In the genomic region with DNA sequence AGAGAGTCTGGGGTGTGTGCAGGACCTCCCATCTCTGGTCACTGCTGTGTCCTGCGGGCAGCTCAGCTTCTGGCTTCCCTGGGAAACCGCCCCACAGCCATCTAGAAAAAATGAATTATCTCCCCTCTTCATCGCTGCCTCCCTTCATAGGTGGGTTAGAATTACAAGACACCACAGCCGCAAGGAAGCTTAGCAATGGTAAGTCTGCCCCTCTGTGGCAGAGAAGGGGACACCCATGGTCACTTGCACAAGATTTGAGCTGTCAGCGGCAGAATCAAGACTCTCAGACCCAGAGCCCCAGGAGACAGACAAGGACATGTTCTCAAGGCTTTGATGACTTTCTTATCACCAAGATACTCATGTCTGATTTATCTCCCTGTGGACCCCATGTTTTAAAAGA, we compare ENCODE assay signal across 24 cellular contexts.
DNase-seq lines count a peak whose midpoint lies in the region; ATAC-seq, FAIRE-seq and TF ChIP-seq lines count a peak whose summit lies in the region.
"Had no signal": no experiment of that assay in that cellular context is flagged by ENCODE, and none has a peak within 500 bp of the region (broad histone marks: within the 10 kb centered on the region; RNA-seq: fewer than 3 reads in every experiment).

No MANE protein-coding gene starts in this region.

- H3K27me3 ChIP-seq in HepG2 (ENCODE audit: control insufficient read depth in 1 of 2, insufficient read depth in 2 of 2, low read length in 2 of 2) = peaks cover 2 to 43% of the 10 kb centered on the region in 2 experiments; a peak in 4 of 5 replicates
- no peaks in the 10 kb centered on the region for H3K27me3 ChIP-seq in right lobe of liver
- peaks cover 32% of the 10 kb centered on the region for H3K27me3 ChIP-seq in foreskin keratinocyte
- peaks cover 0 to 63% (median 17%) of the 10 kb centered on the region in 3 donors for H3K27me3 ChIP-seq in stomach
- H3K27me3 ChIP-seq in PC-9 (ENCODE audit: insufficient read depth, low read depth) = no peaks in the 10 kb centered on the region
- H3K27me3 ChIP-seq: ovary, vagina had no signal

- CTCF ChIA-PET in HepG2 (lab: Yijun Ruan, JAX; ENCODE audit: low intra/inter-chr PET ratio, low total read pairs) = no interaction called here
- CTCF ChIA-PET in PC-9 (lab: Charles Lee) = no interaction called here

- in situ Hi-C loops in HepG2 (cut with HindIII; ENCODE audit: extremely low pct_ligation_motif_present, low pct_unique_long_range_greater_than_20kb) = no loop called here

- H2AFZ ChIP-seq in HepG2 (ENCODE audit: low read length) = no peak overlapping the region
- H2AFZ ChIP-seq in PC-9 = no peak overlapping the region

- H3K27ac ChIP-seq in HepG2 (ENCODE audit: extremely low read length, insufficient read depth, low read length) (no peak overlapping the region), right lobe of liver (no peak overlapping the region), foreskin keratinocyte (no peak overlapping the region), stomach (no peak overlapping the region), PC-9 (no peak overlapping the region)
- H3K27ac ChIP-seq: ovary, vagina, VCaP had no signal

- DNase-seq in HepG2 (ENCODE audit: low spot score) = no peak
- DNase-seq in right lobe of liver = no peak
- DNase-seq in NB4 (ENCODE audit: low read depth) = peak; percentile 58
- DNase-seq in foreskin keratinocyte = no peak
- no peak for DNase-seq in stomach
- no peak for DNase-seq in PC-9
- DNase-seq in middle frontal gyrus (ENCODE audit: extremely low spot score, low spot score) = no peak
- DNase-seq in GDM1 (lab: John Stamatoyannopoulos, UW) = no peak
- DNase-seq: activated CD4-positive, alpha-beta memory T cell treated with anti-CD3 and anti-CD28 coated beads for 36 hours; activated naive CD4-positive, alpha-beta T cell treated with anti-CD3 and anti-CD28 coated beads, Interleukin-2, amount 50 U/mL, for 16 hours; activated T-cell treated with anti-CD3 and anti-CD28 coated beads, Interleukin-2, amount 50 U/mL, for 1 hour; aorta; DMS153; HFFc6; kidney glomerular epithelial cell; naive B cell; NCI-H146; NCI-H774; ovary; right cardiac atrium; SIG-M5 had no signal

- no peak for TF ChIP-seq POLR2A in HepG2 (IDR thresholded peaks at IDR 0.05; ENCODE audit: insufficient read depth in 1 of 2, low read depth in 2 of 2, low read length in 2 of 2)
- no peak for TF ChIP-seq POLR2A in right lobe of liver (IDR thresholded peaks at IDR 0.05)
- TF ChIP-seq POLR2A in NB4 (IDR thresholded peaks at IDR 0.05; ENCODE audit: extremely low read depth, insufficient read length) = no peak
- no peak for TF ChIP-seq POLR2A in stomach (IDR thresholded peaks at IDR 0.05)

- H3K9me2 ChIP-seq in PC-9 (ENCODE audit: insufficient read depth) = no peaks in the 10 kb centered on the region

- peak; percentile 59 for ATAC-seq in HepG2
- ATAC-seq in right lobe of liver = no peak
- no peak for ATAC-seq in foreskin keratinocyte
- ATAC-seq: right cardiac atrium had no signal

- H4K20me1 ChIP-seq in HepG2 (ENCODE audit: insufficient read depth, low read length) = no peaks in the 10 kb centered on the region
- H4K20me1 ChIP-seq in PC-9 (ENCODE audit: insufficient read depth) = no peaks in the 10 kb centered on the region

- H3K9me3 ChIP-seq in HepG2 (ENCODE audit: low read length) (no peaks in the 10 kb centered on the region), right lobe of liver (no peaks in the 10 kb centered on the region), stomach (no peaks in the 10 kb centered on the region), PC-9 (ENCODE audit: insufficient read depth, low read depth) (no peaks in the 10 kb centered on the region)
- H3K9me3 ChIP-seq: ovary, vagina had no signal

- POLR2A ChIA-PET in HepG2 (lab: Yijun Ruan, JAX) (no interaction called here), PC-9 (lab: Charles Lee; ENCODE audit: unreplicated experiment) (no interaction called here)

- TF ChIP-seq EP300 in HepG2 (IDR thresholded peaks at IDR 0.05; ENCODE audit: low read depth in 2 of 2, low read length in 2 of 2) = no peak
- no peak for TF ChIP-seq EP300 in HepG2 (CRISPR knock-in tag; IDR thresholded peaks at IDR 0.05; ENCODE audit: borderline replicate concordance)
- TF ChIP-seq EP300 in stomach (IDR thresholded peaks at IDR 0.05) = no peak

- WGBS in HepG2 (ENCODE audit: low lambda C conversion rate) = 26% methylated on average over 5 of the region's 5 CpGs
- 58% methylated on average over 2 of the region's 5 CpGs for WGBS in right lobe of liver (ENCODE audit: insufficient coverage, low coverage, low lambda C conversion rate, missing lambda C conversion rate)
- WGBS in stomach, 5 donors = 73 to 84% (median 78%) methylated on average over 2 to 5 of the region's 5 CpGs

- TF ChIP-seq CTCF in HepG2 (CRISPR knock-in tag; IDR thresholded peaks at IDR 0.05) = no peak
- TF ChIP-seq CTCF in right lobe of liver (IDR thresholded peaks at IDR 0.05) = no peak
- TF ChIP-seq CTCF in NB4 (IDR thresholded peaks at IDR 0.05; ENCODE audit: low read depth, low read length) = peak; percentile 45
- peak; percentile 13 for TF ChIP-seq CTCF in foreskin keratinocyte (conservative IDR thresholded peaks at IDR 0.05)
- no peak for TF ChIP-seq CTCF in stomach (IDR thresholded peaks at IDR 0.05)
- TF ChIP-seq CTCF in PC-9 (conservative IDR thresholded peaks at IDR 0.05) = no peak

- H3K79me2 ChIP-seq in HepG2 (ENCODE audit: insufficient read depth, low read length) = no peaks in the 10 kb centered on the region
- no peaks in the 10 kb centered on the region for H3K79me2 ChIP-seq in PC-9 (ENCODE audit: low read depth)

- H3K9ac ChIP-seq in HepG2 (ENCODE audit: insufficient read depth, low read depth, low read length) = no peak overlapping the region

- TF ChIP-seq RAD21 in HepG2 (CRISPR knock-in tag; IDR thresholded peaks at IDR 0.05) = no peak

- intact Hi-C loops in HepG2 (cut with micrococcal nuclease; ENCODE audit: unreplicated experiment) = no loop called here
- intact Hi-C loops in right lobe of liver (cut with DNase I) = no loop called here
- intact Hi-C loops in stomach (cut with DNase I; ENCODE audit: low total_unique reads) = no loop called here
- intact Hi-C loops in PC-9 (cut with micrococcal nuclease; ENCODE audit: unreplicated experiment) = no loop called here

- no peaks in the 10 kb centered on the region for H3F3A ChIP-seq in PC-9 (ENCODE audit: insufficient read depth, low read depth)

- H3K4me2 ChIP-seq in HepG2 (ENCODE audit: low read depth, low read length) = no peak overlapping the region
- H3K4me2 ChIP-seq in PC-9 = no peak overlapping the region

- no peak for FAIRE-seq in HepG2 (lab: Jason Lieb, UNC)
- FAIRE-seq: frontal cortex had no signal

- BruUV-seq in HepG2 (replicated peaks; lab: Mats Ljungman, UMichigan) = no TSS peak
- no TSS peak for BruUV-seq in PC-9 (replicated peaks; lab: Mats Ljungman, UMichigan)

- H3K4me1 ChIP-seq in HepG2 (ENCODE audit: insufficient read depth, low read length) (no peaks in the 10 kb centered on the region), right lobe of liver (no peaks in the 10 kb centered on the region), foreskin keratinocyte (no peaks in the 10 kb centered on the region), stomach (no peaks in the 10 kb centered on the region), PC-9 (replicated peaks; ENCODE audit: insufficient read depth) (no peaks in the 10 kb centered on the region)
- H3K4me1 ChIP-seq: vagina had no signal

- H3K4me3 ChIP-seq in HepG2 (replicated peaks in 1 of 3; ENCODE audit: insufficient read depth in 1 of 3, low read depth in 2 of 3, low read length in 3 of 3) (no peak overlapping the region), right lobe of liver (no peak overlapping the region), NB4 (ENCODE audit: low read depth, low read length) (no peak overlapping the region), stomach (no peak overlapping the region), PC-9 (no peak overlapping the region)
- H3K4me3 ChIP-seq: ovary, vagina had no signal

- no peaks in the 10 kb centered on the region for H3K36me3 ChIP-seq in HepG2 (replicated peaks in 1 of 2; ENCODE audit: control insufficient read depth in 1 of 2, insufficient read depth in 2 of 2, low read length in 2 of 2)
- no peaks in the 10 kb centered on the region for H3K36me3 ChIP-seq in right lobe of liver
- no peaks in the 10 kb centered on the region for H3K36me3 ChIP-seq in stomach
- no peaks in the 10 kb centered on the region for H3K36me3 ChIP-seq in PC-9 (ENCODE audit: low read depth)
- H3K36me3 ChIP-seq: ovary, vagina had no signal

TF ChIP-seq in HepG2, 621 proteins besides CTCF, POLR2A, EP300 and RAD21:
- TF ChIP-seq STAG1 (CRISPR knock-in tag; IDR thresholded peaks at IDR 0.05) (peak; percentile 38; the same call in 1 of the 2 replicates), ZNF891 (CRISPR knock-in tag; IDR thresholded peaks at IDR 0.05) (no peak), ZBTB38 (CRISPR knock-in tag; IDR thresholded peaks at IDR 0.05) (no peak)

Comparison
In these comparisons a context has a peak if more than half of its experiments do, and no peak if none do; other contexts are left out.
1. CTCF ChIP-seq: peak in NB4 (single experiment) and foreskin keratinocyte (single experiment); none in HepG2 (single experiment), right lobe of liver (0 of 4), stomach (0 of 7) and PC-9 (single experiment).